In the genomic region with DNA sequence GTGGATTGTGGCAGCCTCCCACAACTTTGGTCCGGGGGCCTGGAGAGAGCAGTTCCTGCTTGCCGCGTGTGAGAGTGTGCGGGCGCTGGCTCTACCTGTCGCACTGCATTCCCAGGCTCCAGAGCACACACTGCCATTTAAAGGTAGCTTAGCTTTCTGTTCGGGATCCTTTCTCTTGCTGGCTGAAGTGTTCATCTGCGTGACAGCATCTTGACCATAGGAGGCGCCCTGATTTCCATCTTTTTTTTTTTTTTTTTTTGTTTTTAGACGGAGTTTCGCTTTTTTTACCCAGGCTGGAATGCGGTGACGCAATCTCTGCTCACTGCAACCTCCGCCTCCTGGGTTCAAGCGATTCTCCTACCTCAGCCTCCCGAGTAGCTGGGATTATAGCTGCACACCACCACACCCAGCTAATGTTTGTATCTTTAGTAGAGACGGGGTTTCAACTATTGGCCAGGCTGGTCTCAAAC, we compare ENCODE assay signal across 10 cellular contexts. TPM values are rescaled to one million over a fixed set of nuclear protein-coding genes. Genes with fewer than 3 reads are reported as not detected.
DNase-seq lines count a peak whose midpoint lies in the region; ATAC-seq, FAIRE-seq and TF ChIP-seq lines count a peak whose summit lies in the region.
"Not testable (repeated sequence)": the region's sequence is repeated elsewhere in the genome, so short reads cannot be mapped to it uniquely, and the experiment has no call there.
"Had no signal": no experiment of that assay in that cellular context is flagged by ENCODE, and none has a peak within 500 bp of the region (broad histone marks: within the 10 kb centered on the region; RNA-seq: fewer than 3 reads in every experiment).

No MANE protein-coding gene starts in this region.

- not testable (repeated sequence) for H3K4ac ChIP-seq in IMR-90 (ENCODE audit: low read depth, low read length)

- H3K4me1 ChIP-seq in DND-41 (ENCODE audit: insufficient read depth, low read length); IMR-90 (ENCODE audit: control insufficient read depth, insufficient read depth, low read length); SK-N-SH (ENCODE audit: control insufficient read depth in 1 of 2, insufficient read depth in 2 of 2, low read depth in 1 of 2, low read length in 1 of 2); pancreas; upper lobe of right lung: not testable (repeated sequence)

- CTCF ChIA-PET in IMR-90 (lab: Yijun Ruan, JAX), result interaction anchor here (0.6 to 0.7 kb wide), 3 partner anchors 44 to 324 kb away, joined by 4 to 5 read pairs (median 5); no protein-coding TSS in a partner anchor
- CTCF ChIA-PET in SK-N-SH (lab: Yijun Ruan, JAX), result not testable (repeated sequence)

- not testable (repeated sequence) for H3K23ac ChIP-seq in IMR-90 (ENCODE audit: low read depth, low read length)

- not testable (repeated sequence) for H3K9me3 ChIP-seq in DND-41 (ENCODE audit: insufficient read depth, low read length, severe bottlenecking); IMR-90 (ENCODE audit: control insufficient read depth, insufficient read depth, low read length); SK-N-SH; pancreas; upper lobe of right lung

- not testable (repeated sequence) for H3K27ac ChIP-seq in DND-41 (ENCODE audit: low read length); IMR-90 (ENCODE audit: insufficient read depth, low read length); SK-N-SH (ENCODE audit: low read depth in 2 of 2, low read length in 1 of 2); pancreas
- H3K27ac ChIP-seq in upper lobe of right lung, result peak overlapping the region; percentile 49

- H3K9ac ChIP-seq in DND-41 (ENCODE audit: low read depth, low read length); IMR-90 (ENCODE audit: low read depth, low read length); SK-N-SH: not testable (repeated sequence)

- H2AK9ac ChIP-seq in IMR-90 (replicated peaks; ENCODE audit: low read depth, low read length, poor library complexity), result not testable (repeated sequence)

- H2BK15ac ChIP-seq in IMR-90 (ENCODE audit: low read depth, low read length), result not testable (repeated sequence)

- not testable (repeated sequence) for FAIRE-seq in pancreas (lab: Jason Lieb, UNC)

- not testable (repeated sequence) for BruUV-seq in IMR-90 (replicated peaks; lab: Mats Ljungman, UMichigan)

- not testable (repeated sequence) for H2BK5ac ChIP-seq in IMR-90 (ENCODE audit: low read depth, low read length, poor library complexity, severe bottlenecking)

- TF ChIP-seq POLR2A in IMR-90 (IDR thresholded peaks at IDR 0.05; ENCODE audit: low read depth, low read length), result not testable (repeated sequence)

- 100% methylated on average over 1 of the region's 17 CpGs; no CpG with 5 or more reads in 1 of the 2 experiments for WGBS in IMR-90 (ENCODE audit: extremely low coverage in 2 of 2, insufficient read length in 1 of 2), 2 experiments
- 83% methylated on average over 11 of the region's 17 CpGs for WGBS in SK-N-SH (ENCODE audit: low lambda C conversion rate)
- 52 to 59% methylated on average over 11 of the region's 17 CpGs for WGBS in pancreas, 2 donors

- H3K79me1 ChIP-seq in IMR-90 (ENCODE audit: low read depth in 1 of 2, low read length in 2 of 2), result not testable (repeated sequence)

- in situ Hi-C loops in IMR-90 (cut with MboI; ENCODE audit: low sequenced_read_pairs), result not testable (repeated sequence)

- not testable (repeated sequence) for TF ChIP-seq RAD21 in IMR-90 (IDR thresholded peaks at IDR 0.05; ENCODE audit: low read length); SK-N-SH (IDR thresholded peaks at IDR 0.05; ENCODE audit: low read length)

- not testable (repeated sequence) for H3K9me1 ChIP-seq in IMR-90 (ENCODE audit: insufficient read depth, low read length)

- DNase-seq in DND-41, IMR-90, SK-N-SH: not testable (repeated sequence)
- DNase-seq in cardiac fibroblast (ENCODE audit: low read depth in 2 of 2) (peak; percentile 32 to 57), fibroblast of villous mesenchyme (ENCODE audit: low read depth) (peak; percentile 64), left kidney (ENCODE audit: low read depth, low spot score) (peak; percentile 27), pancreas (peak in 3 of 6 donors; percentile 5 to 20 (median 14)), upper lobe of right lung (peak; percentile 65)

- not testable (repeated sequence) for H3F3A ChIP-seq in SK-N-SH (replicated peaks; ENCODE audit: insufficient read depth)

- TF ChIP-seq EP300 in SK-N-SH (IDR thresholded peaks at IDR 0.05; ENCODE audit: borderline replicate concordance in 1 of 2, low read depth in 1 of 2, low read length in 1 of 2), result not testable (repeated sequence)

- H3K18ac ChIP-seq in IMR-90 (ENCODE audit: low read depth, low read length), result not testable (repeated sequence)

- H2AFZ ChIP-seq in DND-41 (ENCODE audit: low read depth, low read length); IMR-90 (replicated peaks; ENCODE audit: low read length, poor library complexity); SK-N-SH (ENCODE audit: low read depth): not testable (repeated sequence)

- not testable (repeated sequence) for H3K36me3 ChIP-seq in DND-41 (ENCODE audit: insufficient read depth, low read length); IMR-90 (ENCODE audit: control insufficient read depth, insufficient read depth, low read length); SK-N-SH (replicated peaks in 1 of 2; ENCODE audit: control insufficient read depth in 1 of 2, insufficient read depth in 2 of 2, low read length in 1 of 2); pancreas; upper lobe of right lung

- 0 out of 4 replicates have a peak overlapping the region, but pooled peaks of 1 of the 2 experiments have one; percentile 16 for H4K8ac ChIP-seq in IMR-90 (ENCODE audit: low read depth in 2 of 2, low read length in 2 of 2)

- H2AK5ac ChIP-seq in IMR-90 (ENCODE audit: low read depth, low read length), result not testable (repeated sequence)

- H3K4me2 ChIP-seq in DND-41 (ENCODE audit: insufficient read depth, low read length); IMR-90 (ENCODE audit: low read depth, low read length); SK-N-SH: not testable (repeated sequence)

- not testable (repeated sequence) for H3K79me2 ChIP-seq in DND-41 (ENCODE audit: insufficient read depth, low read length); SK-N-SH (ENCODE audit: insufficient read depth)

- not testable (repeated sequence) for H3K9me2 ChIP-seq in SK-N-SH

- H2BK120ac ChIP-seq in IMR-90 (ENCODE audit: low read depth, low read length), result not testable (repeated sequence)

- not testable (repeated sequence) for H4K20me1 ChIP-seq in DND-41 (ENCODE audit: insufficient read depth, low read length); IMR-90 (ENCODE audit: insufficient read depth, low read length); SK-N-SH (ENCODE audit: insufficient read depth)

- H3K27me3 ChIP-seq in DND-41 (ENCODE audit: insufficient read depth, low read length, poor library complexity); IMR-90 (ENCODE audit: control insufficient read depth, insufficient read depth, low read length); SK-N-SH (ENCODE audit: insufficient read depth); pancreas; upper lobe of right lung: not testable (repeated sequence)

- ATAC-seq in DND-41 (ENCODE audit: insufficient read depth, low read depth); IMR-90 (ENCODE audit: low read depth): not testable (repeated sequence)
- ATAC-seq in pancreas (peak; percentile 27 to 41 (median 34)), upper lobe of right lung (peak; percentile 51)

- not testable (repeated sequence) for H3K56ac ChIP-seq in IMR-90 (ENCODE audit: extremely low read depth, insufficient read depth, low read length)

- not testable (repeated sequence) for H4K91ac ChIP-seq in IMR-90 (ENCODE audit: insufficient read depth, low read depth, low read length)

- POLR2A ChIA-PET in IMR-90 (lab: Charles Lee; ENCODE audit: unreplicated experiment); SK-N-SH (lab: Yijun Ruan, JAX): not testable (repeated sequence)

- H4K5ac ChIP-seq in IMR-90 (ENCODE audit: low read depth, low read length), result not testable (repeated sequence)

- peak; percentile 5 for TF ChIP-seq CTCF in DND-41 (IDR thresholded peaks at IDR 0.05; ENCODE audit: borderline replicate concordance, extremely low read depth, low read length, poor library complexity, severe bottlenecking)
- TF ChIP-seq CTCF in IMR-90 (conservative IDR thresholded peaks at IDR 0.05; ENCODE audit: low read depth, low read length); pancreas (IDR thresholded peaks at IDR 0.05): not testable (repeated sequence)
- TF ChIP-seq CTCF in SK-N-SH (IDR thresholded peaks at IDR 0.05), result peak; percentile 43
- peak; percentile 4 for TF ChIP-seq CTCF in cardiac fibroblast (IDR thresholded peaks at IDR 0.05; ENCODE audit: low read depth, low read length)
- TF ChIP-seq CTCF in fibroblast of villous mesenchyme (IDR thresholded peaks at IDR 0.05; ENCODE audit: insufficient read depth, low read depth, low read length), result peak; percentile 31
- peak; percentile 12 for TF ChIP-seq CTCF in upper lobe of right lung (IDR thresholded peaks at IDR 0.05)

- H3K4me3 ChIP-seq in DND-41 (ENCODE audit: low read depth in 1 of 2, low read length in 2 of 2); IMR-90 (ENCODE audit: insufficient read depth, low read depth, low read length); SK-N-SH (ENCODE audit: low read depth in 2 of 2, low read length in 1 of 2); cardiac fibroblast (replicated peaks in 1 of 2; ENCODE audit: low read depth in 2 of 2, low read length in 2 of 2); fibroblast of villous mesenchyme (ENCODE audit: low read depth, low read length); pancreas: not testable (repeated sequence)
- peak overlapping the region; percentile 2 for H3K4me3 ChIP-seq in upper lobe of right lung

- not testable (repeated sequence) for H3K14ac ChIP-seq in IMR-90 (replicated peaks; ENCODE audit: low read depth, low read length)

- dilution Hi-C loops in IMR-90 (cut with HindIII; ENCODE audit: low sequenced_read_pairs, unreplicated experiment), result not testable (repeated sequence)

- intact Hi-C loops in IMR-90 (cut with micrococcal nuclease); pancreas (cut with DNase I); upper lobe of right lung (cut with DNase I): not testable (repeated sequence)

- H2BK20ac ChIP-seq in IMR-90 (ENCODE audit: low read depth, low read length), result not testable (repeated sequence)

RNA-seq across cellular contexts. Expression of gene PDPK1, which starts 13.6 kb away (rescaled TPM):
- total RNA-seq in IMR-90 (2012; rRNA removed) (10.6 and 11.4 TPM in 2 replicates), fibroblast of villous mesenchyme (26.7 and 37.1 TPM in 2 replicates), pancreas (10 to 100 TPM; 24.2 to 34.8 (median 31.9) TPM), upper lobe of right lung (90.9 TPM)
- polyA plus RNA-seq in IMR-90 (2012; rRNA removed) (24.3 and 27.3 TPM in 2 replicates), SK-N-SH (2012; rRNA removed) (22.0 and 33.4 TPM in 2 replicates), pancreas (10 to 100 TPM; 12.7 to 27.3 TPM)
- 10.6 and 12.5 TPM in 2 replicates for polyA plus RNA-seq in IMR-90 (2012; cell fraction: cytosol; rRNA removed)
- 33.2 and 64.5 TPM in 2 replicates for polyA plus RNA-seq in IMR-90 (2012; cell fraction: nucleus; rRNA removed; ENCODE audit: low replicate concordance)
- 18.8 and 27.2 TPM in 2 replicates for polyA plus RNA-seq in SK-N-SH (2012; cell fraction: cytosol; rRNA removed)
- polyA plus RNA-seq in SK-N-SH (2012; cell fraction: nucleus; rRNA removed), result 33.6 and 52.5 TPM in 2 replicates

RNA-seq across cellular contexts. Expression of gene CEMP1, which starts 20.2 kb away (rescaled TPM):
- total RNA-seq in IMR-90 (2012; rRNA removed) (not detected in 2 replicates), fibroblast of villous mesenchyme (not detected in 2 replicates), pancreas (under 1 TPM; 0.12 to 0.92 (median 0.62) TPM), upper lobe of right lung (1.4 TPM)
- polyA plus RNA-seq in IMR-90 (2012; rRNA removed) (not detected in 2 replicates), SK-N-SH (2012; rRNA removed) (not detected in 2 replicates), pancreas (1 to 10 TPM; 1.1 to 1.2 TPM)
- not detected in 2 replicates for polyA plus RNA-seq in IMR-90 (2012; cell fraction: cytosol; rRNA removed)
- polyA plus RNA-seq in IMR-90 (2012; cell fraction: nucleus; rRNA removed; ENCODE audit: low replicate concordance), result not detected in 2 replicates
- not detected in 2 replicates for polyA plus RNA-seq in SK-N-SH (2012; cell fraction: cytosol; rRNA removed)
- polyA plus RNA-seq in SK-N-SH (2012; cell fraction: nucleus; rRNA removed), result 0.12 TPM in 1 of 2 replicates, not detected in the other
- total RNA-seq: activated CD8-positive, alpha-beta memory T cell treated with anti-CD3 and anti-CD28 coated beads, Interleukin-2, amount 10 ng/mL, durations not matched to agents 7 days and 5 days; subcutaneous adipose tissue had no signal

RNA-seq across cellular contexts. Expression of gene AMDHD2, which starts 31.3 kb away (rescaled TPM):
- 10.0 and 10.6 TPM in 2 replicates for total RNA-seq in IMR-90 (2012; rRNA removed)
- 30.3 and 30.8 TPM in 2 replicates for polyA plus RNA-seq in IMR-90 (2012; rRNA removed)
- 11.5 and 21.8 TPM in 2 replicates for polyA plus RNA-seq in IMR-90 (2012; cell fraction: cytosol; rRNA removed)
- polyA plus RNA-seq in IMR-90 (2012; cell fraction: nucleus; rRNA removed; ENCODE audit: low replicate concordance), result 189 and 533 TPM in 2 replicates
- polyA plus RNA-seq in SK-N-SH (2012; rRNA removed), result 38.1 and 50.7 TPM in 2 replicates
- 10.0 and 16.0 TPM in 2 replicates for polyA plus RNA-seq in SK-N-SH (2012; cell fraction: cytosol; rRNA removed)
- polyA plus RNA-seq in SK-N-SH (2012; cell fraction: nucleus; rRNA removed), result 250 and 312 TPM in 2 replicates
- 31.1 and 45.7 TPM in 2 replicates for total RNA-seq in fibroblast of villous mesenchyme
- 10 to 100 TPM in 4 of 6 donors, 1 to 10 TPM in 2; 8.0 to 18.7 (median 10.9) TPM for total RNA-seq in pancreas
- polyA plus RNA-seq in pancreas, result 10 to 100 TPM; 27.7 to 36.3 TPM
- 61.7 TPM for total RNA-seq in upper lobe of right lung

RNA-seq across cellular contexts. Expression of gene ATP6V0C, which starts 37.7 kb away (rescaled TPM):
- total RNA-seq in IMR-90 (2012; rRNA removed), result 8.4 and 8.6 TPM in 2 replicates
- 107 and 108 TPM in 2 replicates for polyA plus RNA-seq in IMR-90 (2012; rRNA removed)
- polyA plus RNA-seq in IMR-90 (2012; cell fraction: cytosol; rRNA removed), result 182 and 333 TPM in 2 replicates
- polyA plus RNA-seq in IMR-90 (2012; cell fraction: nucleus; rRNA removed; ENCODE audit: low replicate concordance), result 64.7 and 163 TPM in 2 replicates
- polyA plus RNA-seq in SK-N-SH (2012; rRNA removed), result 30.2 and 80.1 TPM in 2 replicates
- polyA plus RNA-seq in SK-N-SH (2012; cell fraction: cytosol; rRNA removed), result 61.1 and 88.7 TPM in 2 replicates
- 73.3 and 99.4 TPM in 2 replicates for polyA plus RNA-seq in SK-N-SH (2012; cell fraction: nucleus; rRNA removed)
- total RNA-seq in fibroblast of villous mesenchyme, result 20.0 and 23.3 TPM in 2 replicates
- 10 to 100 TPM; 39.9 to 92.3 (median 66.8) TPM for total RNA-seq in pancreas
- 100 to 1,000 TPM in 1 of 2 donors, 10 to 100 TPM in 1; 59.8 to 124 TPM for polyA plus RNA-seq in pancreas
- 298 TPM for total RNA-seq in upper lobe of right lung
